ENCODE assay signal across 1 cellular context in the genomic region with DNA sequence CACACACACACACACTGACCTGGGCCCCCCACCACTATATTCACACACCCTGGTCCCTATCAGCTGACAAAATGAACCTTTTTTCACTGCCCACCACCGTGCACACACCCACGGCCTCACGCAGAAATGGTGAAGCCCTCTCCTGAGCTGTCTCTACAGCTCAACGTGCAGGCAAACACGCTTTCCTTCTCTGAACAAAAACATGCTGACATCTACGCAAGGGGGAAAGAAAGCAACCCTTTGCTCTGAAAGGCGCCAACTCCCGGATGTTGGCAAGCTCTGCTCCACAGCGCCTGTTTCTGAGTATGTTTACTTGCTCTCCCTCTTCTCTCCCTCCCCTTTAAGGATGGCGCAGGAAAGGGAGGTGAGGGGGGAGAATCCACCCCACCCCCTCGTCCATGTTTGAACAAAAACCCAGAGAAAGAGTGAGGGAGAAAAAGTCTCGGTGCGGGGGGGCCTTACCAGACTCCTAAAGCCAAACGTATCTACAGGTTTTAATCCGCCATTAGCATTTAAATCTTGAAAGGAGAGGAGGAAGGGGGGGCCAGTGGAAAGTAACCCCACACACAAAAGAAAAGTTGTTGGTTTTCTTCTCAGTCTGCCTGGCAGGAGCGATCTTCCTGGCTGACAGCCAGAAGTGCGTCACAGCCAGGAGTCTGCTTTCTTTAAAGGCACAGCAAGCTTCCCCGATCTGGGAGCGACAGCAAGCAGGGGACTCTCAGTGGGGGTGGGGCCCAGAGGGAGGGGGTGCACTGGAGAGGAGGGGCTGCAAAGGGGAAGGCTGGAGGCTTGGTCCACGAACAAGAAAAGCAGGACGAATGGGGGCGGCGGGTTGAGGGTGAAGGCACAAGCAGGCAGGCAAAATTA.
TF ChIP-seq lines count a peak whose summit lies in the region.

No MANE protein-coding gene starts in this region.

TF ChIP-seq in GM12878, 131 proteins besides CTCF, POLR2A, EP300 and RAD21 (continued from another document and continues in another):
- TF ChIP-seq PKNOX1 (IDR thresholded peaks at IDR 0.05) (peak; percentile 37; the same call in 1 of the 2 replicates), CEBPZ (IDR thresholded peaks at IDR 0.05; ENCODE audit: low read depth, low read length) (no peak), POLR2AphosphoS2 (IDR thresholded peaks at IDR 0.05; ENCODE audit: low read depth, low read length) (0 out of 2 replicates have a peak, but pooled peaks have one; percentile 29), JUND (IDR thresholded peaks at IDR 0.05; ENCODE audit: low read depth, low read length) (no peak), ATF7 (IDR thresholded peaks at IDR 0.05; ENCODE audit: low read depth) (0 out of 2 replicates have a peak, but pooled peaks have one; percentile 55), CUX1 (IDR thresholded peaks at IDR 0.05; ENCODE audit: insufficient replicate concordance, low read depth, low read length) (no peak), CHD2 (IDR thresholded peaks at IDR 0.05; ENCODE audit: borderline replicate concordance, low read depth, low read length) (peak; percentile 47; the same call in 1 of the 2 replicates), IKZF2 (IDR thresholded peaks at IDR 0.05) (peak; percentile 26 to 55; a peak in 1 of 4 replicates), DPF2 (IDR thresholded peaks at IDR 0.05) (peak; percentile 35), SMARCA5 (IDR thresholded peaks at IDR 0.05) (peak; percentile 15; the same call in 1 of the 2 replicates), FOS (IDR thresholded peaks at IDR 0.05; ENCODE audit: borderline replicate concordance, extremely low read depth, insufficient read length) (no peak), POLR2AphosphoS5 (IDR thresholded peaks at IDR 0.05; ENCODE audit: low read length) (peak; percentile 1; the same call in 1 of the 2 replicates), PAX5 (IDR thresholded peaks at IDR 0.05; ENCODE audit: borderline replicate concordance, low read depth, low read length) (no peak), RBBP5 (conservative IDR thresholded peaks at IDR 0.05) (no peak), PAX8 (IDR thresholded peaks at IDR 0.05) (peak; percentile 57; the same call in 1 of the 2 replicates), EGR1 (IDR thresholded peaks at IDR 0.05; ENCODE audit: borderline replicate concordance in 1 of 2, low read depth in 2 of 2, low read length in 2 of 2) (no peak), E4F1 (IDR thresholded peaks at IDR 0.05; ENCODE audit: borderline replicate concordance, partially characterized antibody) (no peak), RUNX3 (IDR thresholded peaks at IDR 0.05; ENCODE audit: low read length) (no peak), SPI1 (IDR thresholded peaks at IDR 0.05; ENCODE audit: borderline replicate concordance, insufficient read depth, low read depth, low read length) (no peak), ZNF24 (IDR thresholded peaks at IDR 0.05) (no peak), SMAD1 (IDR thresholded peaks at IDR 0.05; ENCODE audit: low read depth, partially characterized antibody) (peak; percentile 95), FOXM1 (IDR thresholded peaks at IDR 0.05; ENCODE audit: low read depth, low read length) (no peak)
- TF ChIP-seq, protein P1, sequence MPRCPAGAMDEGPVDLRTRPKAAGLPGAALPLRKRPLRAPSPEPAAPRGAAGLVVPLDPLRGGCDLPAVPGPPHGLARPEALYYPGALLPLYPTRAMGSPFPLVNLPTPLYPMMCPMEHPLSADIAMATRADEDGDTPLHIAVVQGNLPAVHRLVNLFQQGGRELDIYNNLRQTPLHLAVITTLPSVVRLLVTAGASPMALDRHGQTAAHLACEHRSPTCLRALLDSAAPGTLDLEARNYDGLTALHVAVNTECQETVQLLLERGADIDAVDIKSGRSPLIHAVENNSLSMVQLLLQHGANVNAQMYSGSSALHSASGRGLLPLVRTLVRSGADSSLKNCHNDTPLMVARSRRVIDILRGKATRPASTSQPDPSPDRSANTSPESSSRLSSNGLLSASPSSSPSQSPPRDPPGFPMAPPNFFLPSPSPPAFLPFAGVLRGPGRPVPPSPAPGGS (IDR thresholded peaks at IDR 0.05; ENCODE audit: borderline replicate concordance, insufficient read depth, low read depth, low read length, poor library complexity, severe bottlenecking), result no peak
- TF ChIP-seq, protein P2, sequence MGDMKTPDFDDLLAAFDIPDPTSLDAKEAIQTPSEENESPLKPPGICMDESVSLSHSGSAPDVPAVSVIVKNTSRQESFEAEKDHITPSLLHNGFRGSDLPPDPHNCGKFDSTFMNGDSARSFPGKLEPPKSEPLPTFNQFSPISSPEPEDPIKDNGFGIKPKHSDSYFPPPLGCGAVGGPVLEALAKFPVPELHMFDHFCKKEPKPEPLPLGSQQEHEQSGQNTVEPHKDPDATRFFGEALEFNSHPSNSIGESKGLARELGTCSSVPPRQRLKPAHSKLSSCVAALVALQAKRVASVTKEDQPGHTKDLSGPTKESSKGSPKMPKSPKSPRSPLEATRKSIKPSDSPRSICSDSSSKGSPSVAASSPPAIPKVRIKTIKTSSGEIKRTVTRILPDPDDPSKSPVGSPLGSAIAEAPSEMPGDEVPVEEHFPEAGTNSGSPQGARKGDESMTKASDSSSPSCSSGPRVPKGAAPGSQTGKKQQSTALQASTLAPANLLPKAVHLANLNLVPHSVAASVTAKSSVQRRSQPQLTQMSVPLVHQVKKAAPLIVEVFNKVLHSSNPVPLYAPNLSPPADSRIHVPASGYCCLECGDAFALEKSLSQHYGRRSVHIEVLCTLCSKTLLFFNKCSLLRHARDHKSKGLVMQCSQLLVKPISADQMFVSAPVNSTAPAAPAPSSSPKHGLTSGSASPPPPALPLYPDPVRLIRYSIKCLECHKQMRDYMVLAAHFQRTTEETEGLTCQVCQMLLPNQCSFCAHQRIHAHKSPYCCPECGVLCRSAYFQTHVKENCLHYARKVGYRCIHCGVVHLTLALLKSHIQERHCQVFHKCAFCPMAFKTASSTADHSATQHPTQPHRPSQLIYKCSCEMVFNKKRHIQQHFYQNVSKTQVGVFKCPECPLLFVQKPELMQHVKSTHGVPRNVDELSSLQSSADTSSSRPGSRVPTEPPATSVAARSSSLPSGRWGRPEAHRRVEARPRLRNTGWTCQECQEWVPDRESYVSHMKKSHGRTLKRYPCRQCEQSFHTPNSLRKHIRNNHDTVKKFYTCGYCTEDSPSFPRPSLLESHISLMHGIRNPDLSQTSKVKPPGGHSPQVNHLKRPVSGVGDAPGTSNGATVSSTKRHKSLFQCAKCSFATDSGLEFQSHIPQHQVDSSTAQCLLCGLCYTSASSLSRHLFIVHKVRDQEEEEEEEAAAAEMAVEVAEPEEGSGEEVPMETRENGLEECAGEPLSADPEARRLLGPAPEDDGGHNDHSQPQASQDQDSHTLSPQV (IDR thresholded peaks at IDR 0.05), result peak; percentile 8; the same call in 1 of the 2 replicates
- TF ChIP-seq, protein P3, sequence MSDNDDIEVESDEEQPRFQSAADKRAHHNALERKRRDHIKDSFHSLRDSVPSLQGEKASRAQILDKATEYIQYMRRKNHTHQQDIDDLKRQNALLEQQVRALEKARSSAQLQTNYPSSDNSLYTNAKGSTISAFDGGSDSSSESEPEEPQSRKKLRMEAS (IDR thresholded peaks at IDR 0.05; ENCODE audit: low read depth, low read length), result 0 out of 2 replicates have a peak, but pooled peaks have one; percentile 0
- TF ChIP-seq, protein P4, sequence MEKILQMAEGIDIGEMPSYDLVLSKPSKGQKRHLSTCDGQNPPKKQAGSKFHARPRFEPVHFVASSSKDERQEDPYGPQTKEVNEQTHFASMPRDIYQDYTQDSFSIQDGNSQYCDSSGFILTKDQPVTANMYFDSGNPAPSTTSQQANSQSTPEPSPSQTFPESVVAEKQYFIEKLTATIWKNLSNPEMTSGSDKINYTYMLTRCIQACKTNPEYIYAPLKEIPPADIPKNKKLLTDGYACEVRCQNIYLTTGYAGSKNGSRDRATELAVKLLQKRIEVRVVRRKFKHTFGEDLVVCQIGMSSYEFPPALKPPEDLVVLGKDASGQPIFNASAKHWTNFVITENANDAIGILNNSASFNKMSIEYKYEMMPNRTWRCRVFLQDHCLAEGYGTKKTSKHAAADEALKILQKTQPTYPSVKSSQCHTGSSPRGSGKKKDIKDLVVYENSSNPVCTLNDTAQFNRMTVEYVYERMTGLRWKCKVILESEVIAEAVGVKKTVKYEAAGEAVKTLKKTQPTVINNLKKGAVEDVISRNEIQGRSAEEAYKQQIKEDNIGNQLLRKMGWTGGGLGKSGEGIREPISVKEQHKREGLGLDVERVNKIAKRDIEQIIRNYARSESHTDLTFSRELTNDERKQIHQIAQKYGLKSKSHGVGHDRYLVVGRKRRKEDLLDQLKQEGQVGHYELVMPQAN (conservative IDR thresholded peaks at IDR 0.05), result 0 out of 2 replicates have a peak, but pooled peaks have one; percentile 41
- TF ChIP-seq, protein P5, sequence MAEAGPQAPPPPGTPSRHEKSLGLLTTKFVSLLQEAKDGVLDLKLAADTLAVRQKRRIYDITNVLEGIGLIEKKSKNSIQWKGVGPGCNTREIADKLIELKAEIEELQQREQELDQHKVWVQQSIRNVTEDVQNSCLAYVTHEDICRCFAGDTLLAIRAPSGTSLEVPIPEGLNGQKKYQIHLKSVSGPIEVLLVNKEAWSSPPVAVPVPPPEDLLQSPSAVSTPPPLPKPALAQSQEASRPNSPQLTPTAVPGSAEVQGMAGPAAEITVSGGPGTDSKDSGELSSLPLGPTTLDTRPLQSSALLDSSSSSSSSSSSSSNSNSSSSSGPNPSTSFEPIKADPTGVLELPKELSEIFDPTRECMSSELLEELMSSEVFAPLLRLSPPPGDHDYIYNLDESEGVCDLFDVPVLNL (IDR thresholded peaks at IDR 0.05; ENCODE audit: low read depth, low read length), result no peak
